In the genomic region with DNA sequence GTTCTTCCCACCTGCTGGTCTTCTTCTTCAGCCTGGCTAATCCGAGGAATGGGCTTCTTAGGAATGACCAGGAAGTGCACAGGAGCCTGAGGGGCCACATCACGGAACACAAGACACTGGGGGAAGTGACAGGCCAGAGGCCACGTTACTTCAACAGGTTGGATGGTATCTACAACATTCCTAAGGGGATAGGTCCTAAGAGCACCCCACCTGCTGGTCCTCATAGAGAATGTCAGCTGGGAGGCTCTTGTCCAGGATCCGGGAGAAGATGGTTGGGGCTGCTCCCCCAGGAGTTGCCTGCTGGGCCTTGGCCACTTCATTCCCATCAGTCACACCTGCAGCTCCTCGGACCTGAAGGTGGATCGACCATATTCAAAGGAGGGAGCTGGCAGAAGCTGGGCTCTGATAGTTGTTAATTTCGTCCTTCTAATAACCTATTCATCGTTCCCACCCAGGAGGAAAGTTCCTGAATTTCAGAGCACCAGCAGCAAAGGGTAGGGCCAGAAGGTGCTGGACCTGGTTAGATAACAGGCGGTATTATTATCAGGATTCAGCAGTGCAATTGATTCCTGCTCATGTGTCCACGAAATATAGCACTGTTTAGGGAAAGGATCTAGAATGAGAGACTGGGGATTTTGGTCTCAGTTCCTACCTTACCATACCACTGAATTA, we compare ENCODE assay signal across 8 cellular contexts. TPM values are rescaled to one million over a fixed set of nuclear protein-coding genes. Genes with fewer than 3 reads are reported as not detected.
DNase-seq lines count a peak whose midpoint lies in the region; ATAC-seq and TF ChIP-seq lines count a peak whose summit lies in the region.

No MANE protein-coding gene starts in this region.

- intact Hi-C loops in activated T-helper 1 cell treated with anti-CD3 and anti-CD28 coated beads, Interleukin-12 subunit alpha, Interleukin-12 subunit beta, Interleukin-2, Interleukin-4 antibody, amounts not matched to agents 30 ng/mL and 10 ng/mL and 1 ng/mL, durations not matched to agents 14 hours and 24 hours and 36 hours (cut with micrococcal nuclease) = loop anchor here (2.0 to 10.0 kb wide), 6 partner anchors 155 to 1356 kb away; partner anchors contain the start of genes CCDC107, DNAI1, FAM219A and GLIPR2

- H3K27ac ChIP-seq in thoracic aorta = peak overlapping the region; percentile 88 to 91

- H3K4me1 ChIP-seq in BE2C (peaks cover 8% of the 10 kb centered on the region), thoracic aorta (ENCODE audit: control insufficient read depth in 1 of 2, low read depth in 2 of 2) (peaks cover 16 to 39% of the 10 kb centered on the region in 2 donors)

- peaks cover 6% of the 10 kb centered on the region for H3K27me3 Mint-ChIP-seq in activated T-helper 1 cell treated with anti-CD3 and anti-CD28 coated beads, Interleukin-12 subunit alpha, Interleukin-12 subunit beta, Interleukin-2, Interleukin-4 antibody, amounts not matched to agents 30 ng/mL and 10 ng/mL and 1 ng/mL, durations not matched to agents 14 hours and 24 hours and 36 hours (ENCODE audit: insufficient read depth)

- peak; percentile 56 for TF ChIP-seq CTCF in BE2C (IDR thresholded peaks at IDR 0.05; ENCODE audit: low read depth, low read length)
- TF ChIP-seq CTCF in thoracic aorta (IDR thresholded peaks at IDR 0.05) = no peak

- peak overlapping the region; percentile 91 for H3K4me3 Mint-ChIP-seq in activated T-helper 1 cell treated with anti-CD3 and anti-CD28 coated beads, Interleukin-12 subunit alpha, Interleukin-12 subunit beta, Interleukin-2, Interleukin-4 antibody, amounts not matched to agents 30 ng/mL and 10 ng/mL and 1 ng/mL, durations not matched to agents 14 hours and 24 hours and 36 hours

- H3K27me3 ChIP-seq in BE2C = no peaks in the 10 kb centered on the region
- H3K27me3 ChIP-seq in thoracic aorta (replicated peaks; ENCODE audit: insufficient read depth) = no peaks in the 10 kb centered on the region

- no peaks in the 10 kb centered on the region for H3K9me3 Mint-ChIP-seq in activated T-helper 1 cell treated with anti-CD3 and anti-CD28 coated beads, Interleukin-12 subunit alpha, Interleukin-12 subunit beta, Interleukin-2, Interleukin-4 antibody, amounts not matched to agents 30 ng/mL and 10 ng/mL and 1 ng/mL, durations not matched to agents 14 hours and 24 hours and 36 hours

- H3K27ac Mint-ChIP-seq in activated T-helper 1 cell treated with anti-CD3 and anti-CD28 coated beads, Interleukin-12 subunit alpha, Interleukin-12 subunit beta, Interleukin-2, Interleukin-4 antibody, amounts not matched to agents 30 ng/mL and 10 ng/mL and 1 ng/mL, durations not matched to agents 14 hours and 24 hours and 36 hours = peak overlapping the region; percentile 93

- H3K9me3 ChIP-seq in BE2C (no peaks in the 10 kb centered on the region), thoracic aorta (no peaks in the 10 kb centered on the region)

- H3K4me3 ChIP-seq in BE2C (ENCODE audit: low read depth, low read length) = peak overlapping the region; percentile 93
- H3K4me3 ChIP-seq in thoracic aorta = peak overlapping the region; percentile 85

- ATAC-seq in thoracic aorta (ENCODE audit: insufficient number of reproducible peaks, low FRiP score, low read depth) (no peak), HG02763 (IDR thresholded peaks at IDR 0.05; ENCODE audit: unreplicated experiment) (no peak), GM19455 (IDR thresholded peaks at IDR 0.05; ENCODE audit: unreplicated experiment) (no peak)

- DNase-seq in BE2C (no peak), HCEC 1CT (peak; percentile 37), iris pigment epithelial cell (ENCODE audit: low read depth) (peak; percentile 43), thoracic aorta (ENCODE audit: low spot score) (no peak), retina (no peak)
- DNase-seq in activated T-helper 1 cell treated with anti-CD3 and anti-CD28 coated beads, Interleukin-12 subunit alpha, Interleukin-12 subunit beta, Interleukin-2, Interleukin-4 antibody, amounts not matched to agents 30 ng/mL and 10 ng/mL and 1 ng/mL, durations not matched to agents 14 hours and 24 hours and 36 hours (ENCODE audit: low spot score) = no peak

- peaks cover 31% of the 10 kb centered on the region for H3K4me1 Mint-ChIP-seq in activated T-helper 1 cell treated with anti-CD3 and anti-CD28 coated beads, Interleukin-12 subunit alpha, Interleukin-12 subunit beta, Interleukin-2, Interleukin-4 antibody, amounts not matched to agents 30 ng/mL and 10 ng/mL and 1 ng/mL, durations not matched to agents 14 hours and 24 hours and 36 hours (ENCODE audit: low read depth)

- H3K36me3 Mint-ChIP-seq in activated T-helper 1 cell treated with anti-CD3 and anti-CD28 coated beads, Interleukin-12 subunit alpha, Interleukin-12 subunit beta, Interleukin-2, Interleukin-4 antibody, amounts not matched to agents 30 ng/mL and 10 ng/mL and 1 ng/mL, durations not matched to agents 14 hours and 24 hours and 36 hours (ENCODE audit: low read depth) = peaks cover 16% of the 10 kb centered on the region

- H3K36me3 ChIP-seq in BE2C (no peaks in the 10 kb centered on the region), thoracic aorta (peaks cover 9% of the 10 kb centered on the region)

RNA-seq across cellular contexts. Expression of gene HINT2, which starts 1.3 kb away (rescaled TPM):
- polyA plus RNA-seq in BE2C (2012; ENCODE audit: insufficient read depth, insufficient read length, low read depth) = 52.8 TPM
- total RNA-seq in activated T-helper 1 cell treated with anti-CD3 and anti-CD28 coated beads, Interleukin-12 subunit alpha, Interleukin-12 subunit beta, Interleukin-2, Interleukin-4 antibody, amounts not matched to agents 30 ng/mL and 10 ng/mL and 1 ng/mL, durations not matched to agents 14 hours and 24 hours and 36 hours = 47.5 and 55.3 TPM in 2 replicates
- total RNA-seq in thoracic aorta = 10 to 100 TPM; 18.4 to 45.4 TPM

RNA-seq across cellular contexts. Expression of gene SPAG8, which starts 1.5 kb away (rescaled TPM):
- polyA plus RNA-seq in BE2C (2012; ENCODE audit: insufficient read depth, insufficient read length, low read depth) = 1.7 TPM
- 0.66 and 1.0 TPM in 2 replicates for total RNA-seq in activated T-helper 1 cell treated with anti-CD3 and anti-CD28 coated beads, Interleukin-12 subunit alpha, Interleukin-12 subunit beta, Interleukin-2, Interleukin-4 antibody, amounts not matched to agents 30 ng/mL and 10 ng/mL and 1 ng/mL, durations not matched to agents 14 hours and 24 hours and 36 hours
- total RNA-seq in thoracic aorta = 1 to 10 TPM in 1 of 2 donors, under 1 TPM in 1; 0.21 to 5.7 TPM

RNA-seq across cellular contexts. Expression of gene FAM221B, which starts 15.0 kb away (rescaled TPM):
- polyA plus RNA-seq in BE2C (2012; ENCODE audit: insufficient read depth, insufficient read length, low read depth) = not detected
- not detected in 2 replicates for total RNA-seq in activated T-helper 1 cell treated with anti-CD3 and anti-CD28 coated beads, Interleukin-12 subunit alpha, Interleukin-12 subunit beta, Interleukin-2, Interleukin-4 antibody, amounts not matched to agents 30 ng/mL and 10 ng/mL and 1 ng/mL, durations not matched to agents 14 hours and 24 hours and 36 hours
- total RNA-seq in thoracic aorta = not detected

RNA-seq across cellular contexts. Expression of gene TMEM8B, which starts 15.5 kb away (rescaled TPM):
- 3.4 TPM for polyA plus RNA-seq in BE2C (2012; ENCODE audit: insufficient read depth, insufficient read length, low read depth)
- total RNA-seq in activated T-helper 1 cell treated with anti-CD3 and anti-CD28 coated beads, Interleukin-12 subunit alpha, Interleukin-12 subunit beta, Interleukin-2, Interleukin-4 antibody, amounts not matched to agents 30 ng/mL and 10 ng/mL and 1 ng/mL, durations not matched to agents 14 hours and 24 hours and 36 hours = 1.7 and 1.9 TPM in 2 replicates
- total RNA-seq in thoracic aorta = 10 to 100 TPM; 14.6 to 24.2 TPM

RNA-seq across cellular contexts. Expression of gene NPR2, which starts 22.2 kb away (rescaled TPM):
- 7.4 TPM for polyA plus RNA-seq in BE2C (2012; ENCODE audit: insufficient read depth, insufficient read length, low read depth)
- 9.3 and 10.4 TPM in 2 replicates for total RNA-seq in activated T-helper 1 cell treated with anti-CD3 and anti-CD28 coated beads, Interleukin-12 subunit alpha, Interleukin-12 subunit beta, Interleukin-2, Interleukin-4 antibody, amounts not matched to agents 30 ng/mL and 10 ng/mL and 1 ng/mL, durations not matched to agents 14 hours and 24 hours and 36 hours
- 10 to 100 TPM; 30.8 to 38.2 TPM for total RNA-seq in thoracic aorta

Comparison
In these comparisons a context has a peak if more than half of its experiments do, and no peak if none do; other contexts are left out.
1. DNase-seq: peak in HCEC 1CT (single experiment) and iris pigment epithelial cell (single experiment); none in BE2C (single experiment), activated T-helper 1 cell treated with anti-CD3 and anti-CD28 coated beads, Interleukin-12 subunit alpha, Interleukin-12 subunit beta, Interleukin-2, Interleukin-4 antibody, amounts not matched to agents 30 ng/mL and 10 ng/mL and 1 ng/mL, durations not matched to agents 14 hours and 24 hours and 36 hours (single experiment), thoracic aorta (single experiment) and retina (single experiment).